ENCODE assay signal across 8 cellular contexts in the genomic region with DNA sequence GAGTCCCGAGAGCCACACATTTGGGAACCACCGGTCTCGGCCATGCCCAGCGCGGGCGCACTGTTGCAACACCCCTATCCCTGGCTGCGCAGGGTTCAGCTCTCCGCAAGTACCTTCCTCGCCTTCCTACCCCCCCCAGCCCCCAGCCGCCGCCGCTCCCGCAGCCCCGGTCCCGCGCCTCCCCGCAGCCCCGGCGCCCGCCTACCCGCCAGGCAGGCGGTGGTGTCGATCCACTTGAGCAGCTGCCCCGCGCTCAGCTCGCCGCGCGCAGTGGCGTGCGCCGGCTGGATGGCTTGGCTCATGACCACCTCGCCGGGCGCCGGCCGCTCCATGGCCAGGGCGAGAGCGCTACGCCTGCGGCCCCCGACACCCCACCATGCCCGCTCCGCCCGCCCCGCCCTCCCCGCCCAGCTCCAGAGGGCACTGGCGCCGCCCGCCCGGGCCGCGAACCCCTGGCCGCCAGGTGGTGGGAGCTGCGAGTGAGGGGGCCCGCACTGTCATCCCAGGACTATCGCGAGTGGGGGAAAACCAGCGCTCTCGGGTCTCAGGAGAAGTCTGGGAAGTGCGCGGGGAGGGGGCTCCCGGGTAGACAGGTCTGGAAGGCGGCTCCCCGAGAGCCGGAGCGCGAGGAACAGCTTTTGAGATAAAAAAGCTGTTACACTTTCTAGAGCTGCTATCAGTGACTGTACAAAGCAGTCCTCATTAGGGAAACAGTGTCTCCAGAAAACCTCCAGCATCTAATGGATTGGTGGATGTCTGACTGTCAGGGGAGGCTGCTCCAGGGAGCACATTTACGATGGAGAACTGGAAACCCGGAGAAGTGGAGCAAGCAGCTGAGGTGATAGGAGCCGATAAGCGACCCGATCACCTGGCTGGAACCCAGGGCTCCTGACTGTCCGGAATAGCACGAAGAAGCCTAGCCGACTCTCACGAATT. TPM values are rescaled to one million over a fixed set of nuclear protein-coding genes. Genes with fewer than 3 reads are reported as not detected.
DNase-seq lines count a peak whose midpoint lies in the region; ATAC-seq and TF ChIP-seq lines count a peak whose summit lies in the region.

Gene ACOT12 (minus strand): TSS at position 352 of the 936 bp plus-strand sequence. CDS start 20 bp downstream, at position 332.

- H3F3A ChIP-seq in PC-9 (ENCODE audit: insufficient read depth, low read depth), result no peaks in the 10 kb centered on the region

- H3K36me3 ChIP-seq in mucosa of descending colon (ENCODE audit: low read depth) (no peaks in the 10 kb centered on the region), PC-9 (ENCODE audit: low read depth) (no peaks in the 10 kb centered on the region)

- H2AFZ ChIP-seq in PC-9, result no peak within 1 kb of the TSS

- DNase-seq in stimulated activated CD4-positive, alpha-beta T cell treated with anti-CD3 and anti-CD28 coated beads, Interleukin-4, amount 100 ng/mL, for 1 hour, result peak; percentile 2
- DNase-seq in stimulated activated CD4-positive, alpha-beta T cell treated with anti-CD3 and anti-CD28 coated beads, Interleukin-4, amount 100 ng/mL, for 24 hours, result no peak
- DNase-seq in dermis blood vessel endothelial cell (peak; percentile 33), mucosa of descending colon (no peak), PC-9 (no peak), 8988T (no peak)

- H3K4me1 ChIP-seq in mucosa of descending colon (ENCODE audit: low read depth) (peaks cover 7% of the 10 kb centered on the region), PC-9 (replicated peaks; ENCODE audit: insufficient read depth) (no peaks in the 10 kb centered on the region)

- CTCF ChIA-PET in PC-9 (lab: Charles Lee), result no interaction called here

- H3K27ac ChIP-seq in PC-9, result no peak within 1 kb of the TSS

- ATAC-seq in mucosa of descending colon (peak; percentile 31), HG03565 (IDR thresholded peaks at IDR 0.05; ENCODE audit: unreplicated experiment) (no peak), HG02588 (IDR thresholded peaks at IDR 0.05; ENCODE audit: unreplicated experiment) (no peak)

- H3K79me2 ChIP-seq in PC-9 (ENCODE audit: low read depth), result no peaks in the 10 kb centered on the region

- BruUV-seq in PC-9 (replicated peaks; lab: Mats Ljungman, UMichigan), result no TSS peak

- no peak within 1 kb of the TSS for H3K4me2 ChIP-seq in PC-9

- H3K4me3 ChIP-seq in mucosa of descending colon (no peak within 1 kb of the TSS), PC-9 (no peak within 1 kb of the TSS)

- H3K9me2 ChIP-seq in PC-9 (ENCODE audit: insufficient read depth), result no peaks in the 10 kb centered on the region

- no peaks in the 10 kb centered on the region for H4K20me1 ChIP-seq in PC-9 (ENCODE audit: insufficient read depth)

- intact Hi-C loops in mucosa of descending colon (cut with DNase I, micrococcal nuclease) (no loop called here), PC-9 (cut with micrococcal nuclease; ENCODE audit: unreplicated experiment) (no loop called here)

- no peak for TF ChIP-seq CTCF in mucosa of descending colon (IDR thresholded peaks at IDR 0.05)
- no peak for TF ChIP-seq CTCF in PC-9 (conservative IDR thresholded peaks at IDR 0.05)

- H3K9me3 ChIP-seq in mucosa of descending colon (no peaks in the 10 kb centered on the region), PC-9 (ENCODE audit: insufficient read depth, low read depth) (no peaks in the 10 kb centered on the region)

- POLR2A ChIA-PET in PC-9 (lab: Charles Lee; ENCODE audit: unreplicated experiment), result no interaction called here

- no peaks in the 10 kb centered on the region for H3K27me3 ChIP-seq in PC-9 (ENCODE audit: insufficient read depth, low read depth)

RNA-seq across cellular contexts. Expression of gene ACOT12, which starts in this region (rescaled TPM):
- total RNA-seq in dermis blood vessel endothelial cell (0.37 TPM in 1 of 2 replicates, not detected in the other), mucosa of descending colon (not detected), PC-9 (2021) (not detected in 2 replicates)

Comparison
In these comparisons a context has a peak if more than half of its experiments do, and no peak if none do; other contexts are left out.
1. Peak in DNase-seq in dermis blood vessel endothelial cell; RNA of the gene not detected or under 1 TPM.
2. Peak in ATAC-seq in mucosa of descending colon; RNA of the gene not detected or under 1 TPM.